9 cellular contexts compared by ENCODE assay signal in genomic region chr20:49534314-49534713, GRCh38. TPM values are rescaled to one million over a fixed set of nuclear protein-coding genes. Genes with fewer than 3 reads are reported as not detected.
DNase-seq lines count a peak whose midpoint lies in the region; ATAC-seq and TF ChIP-seq lines count a peak whose summit lies in the region.
"Had no signal": no experiment of that assay in that cellular context is flagged by ENCODE, and none has a peak within 500 bp of the region (broad histone marks: within the 10 kb centered on the region; RNA-seq: fewer than 3 reads in every experiment).

No MANE protein-coding gene starts in this region.

- DNase-seq in GDM1 (lab: John Stamatoyannopoulos, UW), result peak; percentile 24
- DNase-seq in LHCN-M2 (ENCODE audit: low read depth), result peak; percentile 66
- DNase-seq in RPMI7951 (ENCODE audit: low read depth), result peak; percentile 66
- DNase-seq in activated T-helper 9 cell treated with anti-CD3 and anti-CD28 coated beads, Interleukin-2, amount 50 U/mL, for 16 hours (ENCODE audit: low read depth), result peak; percentile 34
- peak; percentile 42 for DNase-seq in foreskin melanocyte
- DNase-seq in pons (ENCODE audit: low spot score), result peak; percentile 36
- no peak for DNase-seq in vagina (ENCODE audit: extremely low spot score in 2 of 2)

- intact Hi-C loops in vagina (cut with DNase I), result loop anchor here (10.0 kb wide), 1 partner anchor 200 kb away; no protein-coding TSS in a partner anchor

- H3K27ac ChIP-seq in vagina, result no peak overlapping the region
- H3K27ac ChIP-seq: epithelial cell of prostate had no signal

- H3K27me3 ChIP-seq in vagina, result no peaks in the 10 kb centered on the region

- no peak for TF ChIP-seq POLR2A in vagina (IDR thresholded peaks at IDR 0.05)

- ATAC-seq in HG03342 (IDR thresholded peaks at IDR 0.05; ENCODE audit: unreplicated experiment), result no peak

- no peak overlapping the region for H3K4me3 ChIP-seq in vagina

- TF ChIP-seq CTCF in vagina (IDR thresholded peaks at IDR 0.05), result peak; percentile 37 to 84 (median 83)

- peaks cover 0 to 9% of the 10 kb centered on the region in 2 donors for H3K36me3 ChIP-seq in vagina

- no peaks in the 10 kb centered on the region for H3K4me1 ChIP-seq in vagina

- no peaks in the 10 kb centered on the region for H3K9me3 ChIP-seq in vagina

RNA-seq across cellular contexts. Expression of gene PTGIS, which starts 33.6 kb away (rescaled TPM):
- total RNA-seq in LHCN-M2 (2014; rRNA removed) (0.19 and 0.92 TPM in 2 replicates), vagina (51.1 TPM)
- polyA plus RNA-seq in LHCN-M2 (2012), result 0.74 TPM
- under 0.01 and 0.24 TPM in 2 replicates for total RNA-seq in RPMI7951 (2014; rRNA removed; shearing (Covaris generic))

RNA-seq across cellular contexts. Expression of gene KCNB1, which starts 51.8 kb away (rescaled TPM):
- total RNA-seq in LHCN-M2 (2014; rRNA removed) (0.19 and 0.40 TPM in 2 replicates), vagina (2.0 TPM)
- 3.4 TPM for polyA plus RNA-seq in LHCN-M2 (2012)
- not detected in 2 replicates for total RNA-seq in RPMI7951 (2014; rRNA removed; shearing (Covaris generic))

Comparison
In these comparisons a context has a peak if more than half of its experiments do, and no peak if none do; other contexts are left out.
1. DNase-seq: peak in GDM1 (single experiment), LHCN-M2 (single experiment), RPMI7951 (single experiment), activated T-helper 9 cell treated with anti-CD3 and anti-CD28 coated beads, Interleukin-2, amount 50 U/mL, for 16 hours (single experiment), foreskin melanocyte (single experiment) and pons (single experiment); none in vagina (0 of 2).
2. RNA of gene PTGIS, which starts 33.6 kb away (total RNA-seq): 51.1 TPM in vagina (single experiment); 0.19 to 0.92 TPM in LHCN-M2 and under 0.01 to 0.24 TPM in RPMI7951; every median in the first group is over 10 times any median in the second.